In genomic region chr15:66787472-66787871, GRCh38 we compare ENCODE assay signal across 30 cellular contexts.
"Had no signal": no experiment of that assay in that cellular context is flagged by ENCODE, and none has a peak within 500 bp of the region (broad histone marks: within the 10 kb centered on the region; RNA-seq: fewer than 3 reads in every experiment).

No MANE protein-coding gene starts in this region.

- FAIRE-seq: colon, small intestine had no signal

- H3K4me1 ChIP-seq: breast epithelium, gastrocnemius medialis, left lung, suprapubic skin had no signal

- H3K27ac ChIP-seq: breast epithelium, gastrocnemius medialis, left lung, lower lobe of right lung, neutrophil, sigmoid colon, suprapubic skin, tibial artery, WERI-Rb-1 had no signal

- H3K4me3 ChIP-seq: breast epithelium, gastrocnemius medialis, left lung, lower lobe of right lung, sigmoid colon, suprapubic skin, tibial artery had no signal

- H3K9me3 ChIP-seq: breast epithelium, gastrocnemius medialis, left lung, lower lobe of right lung, neutrophil, sigmoid colon, suprapubic skin, tibial artery had no signal

- H3K36me3 ChIP-seq: breast epithelium, gastrocnemius medialis, neutrophil, sigmoid colon, suprapubic skin, WERI-Rb-1 had no signal

- H3K27me3 ChIP-seq: breast epithelium, gastrocnemius medialis, left lung, neutrophil, sigmoid colon, suprapubic skin, tibial artery had no signal

- DNase-seq: activated CD4-positive, alpha-beta T cell treated with anti-CD3 and anti-CD28 coated beads for 48 hours; activated CD4-positive, alpha-beta T cell treated with anti-CD3 and anti-CD28 coated beads, Interleukin-2, amount 50 U/mL, for 48 hours; activated CD8-positive, alpha-beta memory T cell treated with anti-CD3 and anti-CD28 coated beads for 24 hours; activated naive CD4-positive, alpha-beta T cell treated with anti-CD3 and anti-CD28 coated beads for 36 hours; effector memory CD8-positive, alpha-beta T cell; erythroblast; gastrocnemius medialis; hypothalamus; immature natural killer cell; kidney glomerular epithelial cell; left lung; lower lobe of right lung; mesendoderm; naive B cell; nephron progenitor cell; sigmoid colon; small intestine; stimulated activated CD4-positive, alpha-beta T cell treated with anti-CD3 and anti-CD28 coated beads, Interleukin-1b, Interleukin-23, amount 100 ng/mL, for 48 hours; stimulated activated CD4-positive, alpha-beta T cell treated with anti-CD3 and anti-CD28 coated beads, Interleukin-4, amount 100 ng/mL, for 4 hours; stimulated activated CD8-positive, alpha-beta memory T cell treated with anti-CD3 and anti-CD28 coated beads, Interleukin-4, amount 100 ng/mL, for 48 hours; T-helper 17 cell; T1000; WERI-Rb-1 had no signal

- ATAC-seq: activated CD4-positive, CD25-positive, alpha-beta regulatory T cell treated with anti-CD3 and anti-CD28 coated beads, Interleukin-2, amount 50 U/mL, for 24 hours; effector memory CD8-positive, alpha-beta T cell; gastrocnemius medialis; left lung; stimulated activated memory B cell treated with anti-CD40 and anti-IgM and Interleukin-4, amounts not matched to agents 10 μg/mL and 1 μg/mL and 100 μg/mL, for 72 hours; T-helper 17 cell had no signal
